Comparison of ENCODE assay signal across 27 cellular contexts in the genomic region with DNA sequence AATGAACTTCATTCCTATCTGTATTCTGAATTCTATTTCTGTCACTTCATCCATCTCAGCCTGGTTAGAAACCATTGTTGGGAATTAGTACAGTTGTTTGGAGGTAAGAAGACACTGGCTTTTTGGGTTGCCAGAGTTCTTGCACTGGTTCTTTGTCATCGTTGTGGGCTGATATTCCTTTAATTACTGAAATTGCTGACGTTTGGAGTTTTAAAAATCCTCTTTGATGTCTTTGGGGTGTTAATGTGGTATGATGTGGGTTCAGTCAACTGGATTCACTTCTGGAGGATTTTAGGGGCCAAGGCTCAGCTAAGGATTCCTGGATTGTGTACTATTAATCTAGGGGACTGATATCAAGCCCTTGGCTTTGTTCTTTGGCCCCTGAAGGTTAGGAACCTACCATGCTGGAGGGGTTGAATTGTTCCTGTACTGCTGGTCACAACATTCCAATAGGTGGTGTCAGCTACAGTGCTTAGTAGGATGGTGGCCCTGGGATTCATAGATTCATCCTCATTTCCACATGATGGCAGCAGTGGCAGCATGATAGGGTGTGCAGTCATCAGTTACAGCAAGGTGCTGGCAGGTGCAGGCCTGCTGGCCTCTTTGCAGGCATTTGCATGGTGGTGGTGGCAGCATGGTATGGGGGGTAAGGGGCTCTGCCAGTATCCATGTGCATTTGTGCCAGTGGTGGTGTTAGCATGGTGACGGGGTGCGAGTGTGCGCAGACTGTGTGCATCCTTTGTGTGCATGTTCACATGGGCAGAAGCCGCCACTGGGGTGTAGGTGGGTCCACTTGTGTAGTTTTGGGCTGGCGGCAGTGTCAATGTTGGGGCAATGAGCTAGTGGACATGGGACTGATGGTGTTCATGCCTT.
"Had no signal": no experiment of that assay in that cellular context is flagged by ENCODE, and none has a peak within 500 bp of the region (broad histone marks: within the 10 kb centered on the region; RNA-seq: fewer than 3 reads in every experiment).

No MANE protein-coding gene starts in this region.

- H3K27me3 ChIP-seq: body of pancreas, cardiac muscle cell, colonic mucosa, gastroesophageal sphincter, left lung, right atrium auricular region, stomach, tibial artery, upper lobe of right lung had no signal

- H3K27ac ChIP-seq: body of pancreas, cardiac muscle cell, colonic mucosa, gastroesophageal sphincter, left lung, right atrium auricular region, stomach, tibial artery, upper lobe of right lung had no signal

- H3K36me3 ChIP-seq: cardiac muscle cell, colonic mucosa, gastroesophageal sphincter, left lung, right atrium auricular region, stomach, tibial artery, upper lobe of right lung had no signal

- H3K4me3 ChIP-seq: body of pancreas, cardiac muscle cell, colonic mucosa, gastroesophageal sphincter, left lung, lung, mucosa of descending colon, right atrium auricular region, stomach, tibial artery, upper lobe of right lung had no signal

- H3K9me3 ChIP-seq: body of pancreas, colonic mucosa, gastroesophageal sphincter, left lung, right atrium auricular region, stomach, tibial artery, upper lobe of right lung had no signal

- DNase-seq: activated CD4-positive, alpha-beta memory T cell treated with anti-CD3 and anti-CD28 coated beads, Interleukin-2, amount 10 ng/mL, durations not matched to agents 7 days and 5 days; activated CD4-positive, alpha-beta T cell treated with anti-CD3 and anti-CD28 coated beads for 1 hour; activated CD4-positive, alpha-beta T cell treated with anti-CD3 and anti-CD28 coated beads, Interleukin-2, amount 10 ng/mL, durations not matched to agents 7 days and 5 days; activated CD8-positive, alpha-beta memory T cell treated with anti-CD3 and anti-CD28 coated beads, Interleukin-2, amount 50 U/mL, for 48 hours; activated T-cell treated with anti-CD3 and anti-CD28 coated beads, Interleukin-2, amount 50 U/mL, for 24 hours; aorta; body of pancreas; cerebellar nuclear complex; colonic mucosa; effector CD8-positive, alpha-beta T cell; head of caudate nucleus; hippocampal formation; kidney glomerular epithelial cell; left lung; mucosa of descending colon; stimulated activated CD4-positive, alpha-beta T cell treated with anti-CD3 and anti-CD28 coated beads, Interleukin-15, amount 100 ng/mL, for 24 hours; stimulated activated CD4-positive, alpha-beta T cell treated with anti-CD3 and anti-CD28 coated beads, Interleukin-2, amount 100 ng/mL, for 24 hours; stimulated activated naive B cell treated with anti-CD40 and anti-IgM and Interleukin-4, amounts not matched to agents 10 μg/mL and 1 μg/mL and 100 μg/mL, for 72 hours; stomach; T-helper 2 cell; tibial artery; upper lobe of right lung had no signal

- ATAC-seq: body of pancreas; gastroesophageal sphincter; left lung; mucosa of descending colon; stimulated activated naive B cell treated with anti-CD40 and anti-IgM and Interleukin-4, amounts not matched to agents 10 μg/mL and 1 μg/mL and 100 μg/mL, for 72 hours; upper lobe of right lung; WTC11 had no signal

- H3K4me1 ChIP-seq: body of pancreas, colonic mucosa, gastroesophageal sphincter, left lung, right atrium auricular region, stomach, tibial artery, upper lobe of right lung had no signal
